Comparison of ENCODE assay signal across 14 cellular contexts in the genomic region with DNA sequence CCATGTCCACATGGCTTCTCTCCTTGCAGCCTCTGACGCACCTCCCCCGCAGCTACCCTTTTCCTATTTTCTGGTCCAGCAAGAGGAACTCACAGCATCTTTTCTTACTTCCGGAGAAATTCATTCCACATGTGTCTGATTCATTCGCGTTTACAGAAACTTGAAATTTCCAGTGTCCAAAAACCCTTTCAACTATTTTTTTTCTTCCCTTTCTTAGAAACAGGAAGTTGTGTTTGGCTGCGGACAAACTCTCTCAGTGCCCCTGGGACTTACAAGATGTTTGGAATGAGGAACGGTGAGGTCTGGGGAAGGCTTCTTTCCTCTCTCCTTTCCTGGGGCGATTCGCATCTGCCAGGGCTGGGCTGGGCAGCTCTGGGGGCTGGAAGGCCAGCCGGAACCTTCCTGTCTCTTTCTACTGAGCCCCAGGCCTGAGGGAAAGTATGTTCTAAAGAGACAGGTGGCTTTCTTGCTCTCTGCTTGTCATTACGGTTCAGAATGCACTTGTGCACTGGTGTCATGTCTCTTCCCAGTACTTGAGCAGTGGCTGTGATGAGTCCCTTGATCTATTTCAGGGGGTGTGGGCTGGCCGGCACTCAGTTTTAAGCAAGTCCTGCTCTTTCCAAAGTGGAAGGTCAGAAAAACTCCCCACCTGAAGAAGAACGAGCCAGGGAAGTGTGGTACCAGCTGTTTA. TPM values are rescaled to one million over a fixed set of nuclear protein-coding genes. Genes with fewer than 3 reads are reported as not detected.
DNase-seq lines count a peak whose midpoint lies in the region; ATAC-seq and TF ChIP-seq lines count a peak whose summit lies in the region.
"Had no signal": no experiment of that assay in that cellular context is flagged by ENCODE, and none has a peak within 500 bp of the region (broad histone marks: within the 10 kb centered on the region; RNA-seq: fewer than 3 reads in every experiment).

No MANE protein-coding gene starts in this region.

- ATAC-seq in HG02623 (IDR thresholded peaks at IDR 0.05; ENCODE audit: unreplicated experiment) = no peak
- ATAC-seq: activated naive CD8-positive, alpha-beta T cell treated with anti-CD3 and anti-CD28 coated beads, Interleukin-2, amount 50 U/mL, for 24 hours had no signal

- H3K9me3 Mint-ChIP-seq in CD8-positive, alpha-beta memory T cell = no peaks in the 10 kb centered on the region
- H3K9me3 Mint-ChIP-seq: activated naive CD8-positive, alpha-beta T cell treated with anti-CD3 and anti-CD28 coated beads, Interleukin-2, amount 50 U/mL, for 24 hours had no signal

- no peaks in the 10 kb centered on the region for H3K36me3 ChIP-seq in ACC112 (ENCODE audit: insufficient read depth, low read length)
- H3K36me3 ChIP-seq in CD8-positive, alpha-beta memory T cell (ENCODE audit: insufficient read depth, low read length) = no peaks in the 10 kb centered on the region
- H3K36me3 ChIP-seq: thyroid gland had no signal

- CTCF ChIA-PET in CD8-positive, alpha-beta memory T cell (lab: Charles Lee) = no interaction called here

- peak; percentile 37 for DNase-seq in LHCN-M2 (ENCODE audit: low read depth)
- peak; percentile 89 to 94 for DNase-seq in cardiac fibroblast (ENCODE audit: low read depth in 2 of 2)
- peak; percentile 27 for DNase-seq in left kidney (ENCODE audit: low read depth, low spot score)
- no peak for DNase-seq in CD8-positive, alpha-beta memory T cell
- DNase-seq in SW480 (ENCODE audit: low spot score) = no peak
- DNase-seq in glomerular visceral epithelial cell (ENCODE audit: extremely low spot score) = no peak
- DNase-seq: activated naive CD8-positive, alpha-beta T cell treated with anti-CD3 and anti-CD28 coated beads, Interleukin-2, amount 50 U/mL, for 24 hours; head of caudate nucleus; NCI-H1694 treated with DMSO at 0.1 percent for 48 hours; RPMI8226; stimulated activated CD4-positive, alpha-beta T cell treated with anti-CD3 and anti-CD28 coated beads, Interleukin-1b, Interleukin-23, amount 100 ng/mL, for 48 hours; thyroid gland had no signal

- H3K9me3 ChIP-seq in CD8-positive, alpha-beta memory T cell (ENCODE audit: low read length) = no peaks in the 10 kb centered on the region
- H3K9me3 ChIP-seq: thyroid gland had no signal

- H3K27me3 ChIP-seq in ACC112 (ENCODE audit: insufficient read depth, low read length) = no peaks in the 10 kb centered on the region
- no peaks in the 10 kb centered on the region for H3K27me3 ChIP-seq in CD8-positive, alpha-beta memory T cell (ENCODE audit: insufficient read depth, low read length, poor library complexity, severe bottlenecking)
- H3K27me3 ChIP-seq: thyroid gland had no signal

- peaks cover 0 to 5% (median 0%) of the 10 kb centered on the region in 3 donors for H3K36me3 Mint-ChIP-seq in CD8-positive, alpha-beta memory T cell

- H3K4me3 ChIP-seq in ACC112 (ENCODE audit: low read depth, low read length) = peak overlapping the region; percentile 13
- H3K4me3 ChIP-seq in cardiac fibroblast (replicated peaks in 1 of 2; ENCODE audit: low read depth in 2 of 2, low read length in 2 of 2) = no peak overlapping the region
- H3K4me3 ChIP-seq in CD8-positive, alpha-beta memory T cell (ENCODE audit: low read length) = no peak overlapping the region
- H3K4me3 ChIP-seq: thyroid gland had no signal

- H3K79me2 ChIP-seq in ACC112 (ENCODE audit: control insufficient read depth, insufficient read depth, low read length, unreplicated experiment) = no peaks in the 10 kb centered on the region

- POLR2A ChIA-PET in CD8-positive, alpha-beta memory T cell (lab: Charles Lee) = no interaction called here

- H2AFZ ChIP-seq in ACC112 (ENCODE audit: low read length, unreplicated experiment) = peak overlapping the region; percentile 5

- TF ChIP-seq CTCF in cardiac fibroblast (IDR thresholded peaks at IDR 0.05; ENCODE audit: low read depth, low read length) = no peak

- no peak overlapping the region for H3K27ac ChIP-seq in ACC112 (ENCODE audit: low read depth, low read length)
- no peak overlapping the region for H3K27ac ChIP-seq in CD8-positive, alpha-beta memory T cell (ENCODE audit: low read depth, low read length)
- H3K27ac ChIP-seq: thyroid gland had no signal

- H3K4me1 Mint-ChIP-seq in CD8-positive, alpha-beta memory T cell = peaks cover 11 to 15% (median 13%) of the 10 kb centered on the region in 3 donors

- H3K27me3 Mint-ChIP-seq in CD8-positive, alpha-beta memory T cell = peaks cover 34 to 43% of the 10 kb centered on the region in 2 donors

- peak overlapping the region in 2 of 7 donors; percentile 14 to 25 for H3K4me3 Mint-ChIP-seq in CD8-positive, alpha-beta memory T cell
- H3K4me3 Mint-ChIP-seq: activated naive CD8-positive, alpha-beta T cell treated with anti-CD3 and anti-CD28 coated beads, Interleukin-2, amount 50 U/mL, for 24 hours had no signal

- H3K27ac Mint-ChIP-seq in CD8-positive, alpha-beta memory T cell = peak overlapping the region in 3 of 8 donors; percentile 7 to 72 (median 61)
- H3K27ac Mint-ChIP-seq: activated naive CD8-positive, alpha-beta T cell treated with anti-CD3 and anti-CD28 coated beads, Interleukin-2, amount 50 U/mL, for 24 hours had no signal

- H3K4me1 ChIP-seq in ACC112 (ENCODE audit: control insufficient read depth, insufficient read depth, low read length, unreplicated experiment) = peaks cover 33% of the 10 kb centered on the region
- H3K4me1 ChIP-seq in CD8-positive, alpha-beta memory T cell (ENCODE audit: insufficient read depth, low read length) = no peaks in the 10 kb centered on the region
- H3K4me1 ChIP-seq: thyroid gland had no signal

RNA-seq across cellular contexts. Expression of a gene that starts 27.5 kb away (rescaled TPM):
- not detected in 2 replicates for total RNA-seq in LHCN-M2 (2014; rRNA removed)
- polyA plus RNA-seq in LHCN-M2 (2012) = not detected
- not detected for total RNA-seq in CD8-positive, alpha-beta memory T cell
- not detected for polyA plus RNA-seq in CD8-positive, alpha-beta memory T cell

RNA-seq across cellular contexts. Expression of a gene that starts 47.5 kb away (rescaled TPM):
- 0.58 and 0.92 TPM in 2 replicates for total RNA-seq in LHCN-M2 (2014; rRNA removed)
- polyA plus RNA-seq in LHCN-M2 (2012) = 0.10 TPM
- total RNA-seq in CD8-positive, alpha-beta memory T cell = not detected
- not detected for polyA plus RNA-seq in CD8-positive, alpha-beta memory T cell

Comparison
In these comparisons a context has a peak if more than half of its experiments do, and no peak if none do; other contexts are left out.
1. DNase-seq: peak in LHCN-M2 (single experiment), cardiac fibroblast (2 of 2) and left kidney (single experiment); none in CD8-positive, alpha-beta memory T cell (0 of 5), SW480 (single experiment) and glomerular visceral epithelial cell (single experiment).